ENCODE assay signal across 33 cellular contexts in genomic region chr15:31893770-31894169, GRCh38.
"Had no signal": no experiment of that assay in that cellular context is flagged by ENCODE, and none has a peak within 500 bp of the region (broad histone marks: within the 10 kb centered on the region; RNA-seq: fewer than 3 reads in every experiment).

No MANE protein-coding gene starts in this region.

- FAIRE-seq: astrocyte had no signal

- H3K27me3 ChIP-seq: ascending aorta, body of pancreas, brain microvascular endothelial cell, breast epithelium, cardiac muscle cell had no signal

- H3K9me3 ChIP-seq: adrenal gland had no signal

- H3K4me1 ChIP-seq: adrenal gland, ascending aorta, body of pancreas, breast epithelium had no signal

- H3K27ac ChIP-seq: adrenal gland, ascending aorta, body of pancreas, brain microvascular endothelial cell, breast epithelium, cardiac muscle cell had no signal

- DNase-seq: activated effector memory CD4-positive, alpha-beta T cell treated with anti-CD3 and anti-CD28 coated beads, Interleukin-2, amount 50 U/mL, for 16 hours; activated effector memory CD4-positive, alpha-beta T cell treated with Interleukin-2 at 50 U/mL for 16 hours; activated gamma-delta T cell; activated gamma-delta T cell treated with Interleukin-2 at 50 U/mL for 16 hours; activated naive CD4-positive, alpha-beta T cell; activated naive CD4-positive, alpha-beta T cell treated with anti-CD3 and anti-CD28 coated beads for 36 hours; activated naive CD4-positive, alpha-beta T cell treated with anti-CD3 and anti-CD28 coated beads, Interleukin-2, amount 10 ng/mL, durations not matched to agents 7 days and 5 days; activated naive CD4-positive, alpha-beta T cell treated with anti-CD3 and anti-CD28 coated beads, Interleukin-2, amount 50 U/mL, for 16 hours; activated naive CD4-positive, alpha-beta T cell treated with Interleukin-2 at 50 U/mL for 16 hours; activated naive CD8-positive, alpha-beta T cell treated with anti-CD3 and anti-CD28 coated beads for 36 hours; activated naive CD8-positive, alpha-beta T cell treated with anti-CD3 and anti-CD28 coated beads, Interleukin-2, amount 10 ng/mL, durations not matched to agents 7 days and 5 days; activated naive CD8-positive, alpha-beta T cell treated with anti-CD3 and anti-CD28 coated beads, Interleukin-2, amount 50 U/mL, for 24 hours; activated T-cell treated with anti-CD3 and anti-CD28 coated beads, Interleukin-2, amount 50 U/mL, for 1 hour; activated T-cell treated with anti-CD3 and anti-CD28 coated beads, Interleukin-2, amount 50 U/mL, for 24 hours; activated T-cell treated with anti-CD3 and anti-CD28 coated beads, Interleukin-2, amount 50 U/mL, for 4 hours; activated T-cell treated with anti-CD3 and anti-CD28 coated beads, Interleukin-2, amount 50 U/mL, for 48 hours; activated T-cell treated with anti-CD3 and anti-CD28 coated beads, Interleukin-2, amount 50 U/mL, for 72 hours; adrenal gland; amniotic stem cell; amygdala; anterior cingulate cortex; aorta; body of pancreas; brain microvascular endothelial cell; caudate nucleus; central memory CD4-positive, alpha-beta T cell; cerebellar nuclear complex had no signal

- H3K36me3 ChIP-seq: adrenal gland, ascending aorta, brain microvascular endothelial cell, breast epithelium, cardiac muscle cell had no signal

- H3K4me3 ChIP-seq: adrenal gland, ascending aorta, body of pancreas, breast epithelium, cardiac muscle cell had no signal

- ATAC-seq: activated naive CD4-positive, alpha-beta T cell treated with anti-CD3 and anti-CD28 coated beads, Interleukin-2, amount 50 U/mL, for 72 hours; activated naive CD8-positive, alpha-beta T cell treated with anti-CD3 and anti-CD28 coated beads, Interleukin-2, amount 50 U/mL, for 24 hours; activated T-cell treated with anti-CD3 and anti-CD28 coated beads, Interleukin-2, amount 50 U/mL, for 4 hours; activated T-cell treated with anti-CD3 and anti-CD28 coated beads, Interleukin-2, amount 50 U/mL, for 72 hours; activated T-helper 17 cell treated with anti-CD3 and anti-CD28 coated beads, Interleukin-2, amount 50 U/mL, for 72 hours; body of pancreas had no signal
